ENCODE assay signal across 8 cellular contexts in the genomic region with DNA sequence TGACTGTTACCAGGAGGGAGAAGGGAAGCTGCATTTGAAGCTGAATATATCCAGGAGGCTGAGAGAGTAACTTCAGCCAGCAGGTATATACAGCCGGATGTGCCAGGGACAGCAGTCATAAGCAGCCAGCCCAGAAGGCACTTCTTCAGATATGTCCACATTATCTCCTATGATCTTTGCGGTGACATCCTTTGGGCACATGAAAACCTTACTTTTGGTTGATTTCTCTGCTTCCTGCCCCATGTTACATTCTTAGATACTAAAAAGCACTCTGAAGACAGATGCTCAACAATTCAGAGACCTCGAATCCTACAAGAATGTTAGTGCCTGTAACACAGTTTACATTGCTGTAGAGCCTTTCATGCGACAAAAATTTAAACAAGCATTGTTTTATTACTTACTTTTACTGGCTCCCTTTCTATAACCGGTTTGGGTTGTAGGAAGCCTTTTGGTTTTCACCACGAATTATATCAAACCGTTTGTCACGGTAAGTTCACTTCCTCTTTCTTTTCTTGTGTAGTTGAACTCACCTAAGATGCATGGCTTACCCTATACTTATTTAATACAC. TPM values are rescaled to one million over a fixed set of nuclear protein-coding genes. Genes with fewer than 3 reads are reported as not detected.
DNase-seq lines count a peak whose midpoint lies in the region; ATAC-seq and TF ChIP-seq lines count a peak whose summit lies in the region.

No MANE protein-coding gene starts in this region.

- H3K27ac ChIP-seq in tibial artery, result no peak overlapping the region

- no peaks in the 10 kb centered on the region for H3K36me3 ChIP-seq in tibial artery

- peak; percentile 23 for DNase-seq in SK-N-DZ (ENCODE audit: low spot score)
- peak; percentile 4 to 7 for DNase-seq in foreskin fibroblast
- no peak for DNase-seq in tibial artery
- no peak for DNase-seq in cortex of kidney (lab: John Stamatoyannopoulos, UW)
- no peak for DNase-seq in retina
- DNase-seq in NCI-H510A (lab: John Stamatoyannopoulos, UW), result no peak

- no peak overlapping the region for H3K4me3 ChIP-seq in foreskin fibroblast (ENCODE audit: low read depth in 1 of 2, low read length in 2 of 2)
- H3K4me3 ChIP-seq in tibial artery, result no peak overlapping the region

- intact Hi-C loops in tibial artery (cut with DNase I; ENCODE audit: low total_unique reads), result no loop called here

- TF ChIP-seq CTCF in foreskin fibroblast (IDR thresholded peaks at IDR 0.05; ENCODE audit: low read depth, low read length) (no peak), tibial artery (IDR thresholded peaks at IDR 0.05) (no peak)

- peak; percentile 64 for ATAC-seq in GM18517 (IDR thresholded peaks at IDR 0.05; ENCODE audit: unreplicated experiment)
- peak; percentile 86 for ATAC-seq in HG02943 (IDR thresholded peaks at IDR 0.05; ENCODE audit: low read depth, unreplicated experiment)

- H3K27me3 ChIP-seq in tibial artery, result peaks cover 0 to 5% of the 10 kb centered on the region in 2 donors

- H3K4me1 ChIP-seq in tibial artery, result no peaks in the 10 kb centered on the region

- H3K9me3 ChIP-seq in tibial artery, result no peaks in the 10 kb centered on the region

RNA-seq across cellular contexts. Expression of gene TLK1, which starts 50.3 kb away (rescaled TPM):
- 7.3 and 9.2 TPM in 2 replicates for polyA plus RNA-seq in SK-N-DZ (2014; cell fraction: cytosol; rRNA removed)
- polyA plus RNA-seq in SK-N-DZ (2014; cell fraction: nucleus; rRNA removed), result 8.2 and 8.8 TPM in 2 replicates

Comparison
In these comparisons a context has a peak if more than half of its experiments do, and no peak if none do; other contexts are left out.
1. DNase-seq: peak in SK-N-DZ (single experiment) and foreskin fibroblast (2 of 2); none in tibial artery (0 of 2), cortex of kidney (single experiment), retina (single experiment) and NCI-H510A (single experiment).